In the genomic region with DNA sequence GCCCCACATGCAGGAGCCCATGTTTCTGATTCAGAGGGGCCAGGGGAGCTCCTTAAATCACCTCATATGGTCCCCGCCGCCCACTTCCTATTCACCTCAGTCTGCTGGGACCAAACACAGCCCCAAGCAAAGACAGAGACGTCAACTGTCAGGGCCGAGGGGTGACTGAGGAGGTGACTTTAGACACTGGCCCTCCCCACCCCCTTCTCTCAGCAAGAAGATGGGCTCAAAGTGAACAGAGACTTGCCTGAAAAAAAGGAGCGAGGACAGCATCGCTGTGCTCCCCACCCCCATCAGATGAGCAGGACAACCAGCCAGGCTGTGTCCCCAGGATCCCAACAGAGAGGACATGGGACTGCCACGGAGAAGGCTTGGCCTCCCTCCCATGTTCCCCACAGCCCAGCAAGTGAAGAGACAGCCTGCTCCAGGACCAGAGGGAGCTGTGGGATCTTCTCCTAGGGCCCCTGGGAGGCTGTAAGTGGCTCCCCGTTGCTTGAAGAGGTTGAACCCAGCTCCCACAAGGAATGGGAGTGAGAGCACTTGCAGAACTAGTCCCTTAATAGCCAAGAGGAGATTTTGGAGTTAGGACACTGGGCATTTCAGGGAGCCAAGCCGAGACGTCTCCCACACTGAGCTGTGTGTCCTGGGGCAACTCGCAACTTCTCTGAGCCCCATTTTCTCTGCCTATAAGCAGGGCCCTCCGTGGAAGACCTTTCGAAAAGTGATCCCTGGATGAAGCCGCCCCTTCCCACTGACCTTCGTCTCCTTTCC, we compare ENCODE assay signal across 2 cellular contexts.
TF ChIP-seq lines count a peak whose summit lies in the region.

No MANE protein-coding gene starts in this region.

TF ChIP-seq in SK-N-SH, 30 proteins besides CTCF, POLR2A, EP300 and RAD21:
- no peak for TF ChIP-seq GABPA (IDR thresholded peaks at IDR 0.05; ENCODE audit: low read depth)
- TF ChIP-seq GATA2 (CRISPR knock-in tag; IDR thresholded peaks at IDR 0.05), result no peak
- no peak for TF ChIP-seq FOXJ3 (CRISPR knock-in tag; IDR thresholded peaks at IDR 0.05)

TF ChIP-seq in SK-N-SH treated with all-trans-retinoic acid at 6 μM for 48 hours, 23 proteins besides CTCF, POLR2A, EP300 and RAD21:
- TF ChIP-seq ZNF70 (CRISPR knock-in tag; IDR thresholded peaks at IDR 0.05) (no peak), TOX (CRISPR knock-in tag; IDR thresholded peaks at IDR 0.05; ENCODE audit: borderline replicate concordance) (no peak), ZNF565 (CRISPR knock-in tag; conservative IDR thresholded peaks at IDR 0.05; ENCODE audit: low read depth) (no peak), PPARA (CRISPR knock-in tag; IDR thresholded peaks at IDR 0.05; ENCODE audit: borderline replicate concordance) (no peak), ISL1 (CRISPR knock-in tag; IDR thresholded peaks at IDR 0.05) (no peak), ZFP3 (CRISPR knock-in tag; IDR thresholded peaks at IDR 0.05) (no peak), ARNTL (CRISPR knock-in tag; IDR thresholded peaks at IDR 0.05; ENCODE audit: borderline replicate concordance, low read depth) (no peak), SNAI2 (CRISPR knock-in tag; IDR thresholded peaks at IDR 0.05) (no peak), ESRRG (CRISPR knock-in tag; IDR thresholded peaks at IDR 0.05) (no peak), ZNF8 (CRISPR knock-in tag; IDR thresholded peaks at IDR 0.05) (no peak), TSHZ2 (CRISPR knock-in tag; IDR thresholded peaks at IDR 0.05) (no peak), TCF4 (CRISPR knock-in tag; IDR thresholded peaks at IDR 0.05; ENCODE audit: borderline replicate concordance) (no peak), RARB (CRISPR knock-in tag; IDR thresholded peaks at IDR 0.05) (no peak), BACH2 (CRISPR knock-in tag; IDR thresholded peaks at IDR 0.05; ENCODE audit: borderline replicate concordance) (no peak), GLIS3 (CRISPR knock-in tag; IDR thresholded peaks at IDR 0.05) (no peak), ZFP30 (CRISPR knock-in tag; IDR thresholded peaks at IDR 0.05) (no peak)
- TF ChIP-seq, protein P1, sequence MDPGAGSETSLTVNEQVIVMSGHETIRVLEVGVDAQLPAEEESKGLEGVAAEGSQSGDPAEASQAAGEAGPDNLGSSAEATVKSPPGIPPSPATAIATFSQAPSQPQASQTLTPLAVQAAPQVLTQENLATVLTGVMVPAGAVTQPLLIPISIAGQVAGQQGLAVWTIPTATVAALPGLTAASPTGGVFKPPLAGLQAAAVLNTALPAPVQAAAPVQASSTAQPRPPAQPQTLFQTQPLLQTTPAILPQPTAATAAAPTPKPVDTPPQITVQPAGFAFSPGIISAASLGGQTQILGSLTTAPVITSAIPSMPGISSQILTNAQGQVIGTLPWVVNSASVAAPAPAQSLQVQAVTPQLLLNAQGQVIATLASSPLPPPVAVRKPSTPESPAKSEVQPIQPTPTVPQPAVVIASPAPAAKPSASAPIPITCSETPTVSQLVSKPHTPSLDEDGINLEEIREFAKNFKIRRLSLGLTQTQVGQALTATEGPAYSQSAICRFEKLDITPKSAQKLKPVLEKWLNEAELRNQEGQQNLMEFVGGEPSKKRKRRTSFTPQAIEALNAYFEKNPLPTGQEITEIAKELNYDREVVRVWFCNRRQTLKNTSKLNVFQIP (CRISPR knock-in tag; IDR thresholded peaks at IDR 0.05; ENCODE audit: borderline replicate concordance, low read depth), result no peak
